Comparison of ENCODE assay signal across 8 cellular contexts in genomic region chr16:24539295-24539849, GRCh38. TPM values are rescaled to one million over a fixed set of nuclear protein-coding genes. Genes with fewer than 3 reads are reported as not detected.
DNase-seq lines count a peak whose midpoint lies in the region; ATAC-seq and TF ChIP-seq lines count a peak whose summit lies in the region.

Gene RBBP6, plus strand, starts transcription at chr16:24539566. Its CDS starts 1,061 bp downstream, at chr16:24540627.

- peak within 1 kb of the TSS; percentile 98 to 100 (median 100) for H3K27ac Mint-ChIP-seq in CD4-positive, CD25-positive, alpha-beta regulatory T cell

- peak within 1 kb of the TSS; percentile 99 for H3K4me3 ChIP-seq in CD4-positive, CD25-positive, alpha-beta regulatory T cell (ENCODE audit: low read depth, low read length)
- peak within 1 kb of the TSS; percentile 74 to 91 (median 82) for H3K4me3 ChIP-seq in right lobe of liver

- peak; percentile 91 to 93 for ATAC-seq in CD4-positive, CD25-positive, alpha-beta regulatory T cell (ENCODE audit: low read depth in 2 of 2)
- ATAC-seq in GM19395 (IDR thresholded peaks at IDR 0.05; ENCODE audit: unreplicated experiment), result peak; percentile 87
- peak; percentile 89 for ATAC-seq in HG03565 (IDR thresholded peaks at IDR 0.05; ENCODE audit: unreplicated experiment)
- peak; percentile 88 to 97 (median 94) for ATAC-seq in right lobe of liver

- H3K4me3 Mint-ChIP-seq in CD4-positive, CD25-positive, alpha-beta regulatory T cell, result peak within 1 kb of the TSS; percentile 96 to 100 (median 99)

- peaks cover 19 to 43% (median 31%) of the 10 kb centered on the region in 4 donors for H3K4me1 Mint-ChIP-seq in CD4-positive, CD25-positive, alpha-beta regulatory T cell

- peak within 1 kb of the TSS; percentile 98 for H3K27ac ChIP-seq in CD4-positive, CD25-positive, alpha-beta regulatory T cell (ENCODE audit: insufficient read depth, low read length, poor library complexity, severe bottlenecking)
- H3K27ac ChIP-seq in right lobe of liver, result peak within 1 kb of the TSS; percentile 100

- H3K36me3 ChIP-seq in CD4-positive, CD25-positive, alpha-beta regulatory T cell (ENCODE audit: control insufficient read depth, insufficient read depth, low read length), result no peaks in the 10 kb centered on the region
- no peaks in the 10 kb centered on the region for H3K36me3 ChIP-seq in right lobe of liver

- TF ChIP-seq POLR2A in right lobe of liver (IDR thresholded peaks at IDR 0.05), result peak; percentile 100

- DNase-seq in CD4-positive, CD25-positive, alpha-beta regulatory T cell, result peak; percentile 90 to 97 (median 95)
- DNase-seq in NCI-H774 (lab: John Stamatoyannopoulos, UW) (peak; percentile 94), dermis microvascular lymphatic vessel endothelial cell (ENCODE audit: low read depth in 2 of 2) (peak; percentile 96 to 98), right lobe of liver (peak; percentile 96 to 97 (median 97))
- DNase-seq in activated CD4-positive, alpha-beta T cell treated with anti-CD3 and anti-CD28 coated beads, Interleukin-2, amount 50 U/mL, for 48 hours, result peak; percentile 90 to 91
- peak; percentile 91 to 92 for DNase-seq in stimulated activated CD4-positive, alpha-beta T cell treated with anti-CD3 and anti-CD28 coated beads, Interleukin-4, amount 100 ng/mL, for 4 hours

- intact Hi-C loops in right lobe of liver (cut with DNase I), result no loop called here

- H3K9me3 ChIP-seq in CD4-positive, CD25-positive, alpha-beta regulatory T cell (ENCODE audit: control insufficient read depth in 2 of 2, low read length in 2 of 2), result no peaks in the 10 kb centered on the region
- no peaks in the 10 kb centered on the region for H3K9me3 ChIP-seq in right lobe of liver

- H3K27me3 Mint-ChIP-seq in CD4-positive, CD25-positive, alpha-beta regulatory T cell, result peaks cover 11% of the 10 kb centered on the region

- 0% methylated on average over 41 of the region's 68 CpGs for WGBS in right lobe of liver (ENCODE audit: insufficient coverage, low coverage, low lambda C conversion rate, missing lambda C conversion rate)

- no peaks in the 10 kb centered on the region for H3K27me3 ChIP-seq in CD4-positive, CD25-positive, alpha-beta regulatory T cell (ENCODE audit: control insufficient read depth, insufficient read depth, low read length)
- no peaks in the 10 kb centered on the region for H3K27me3 ChIP-seq in right lobe of liver

- H3K4me1 ChIP-seq in CD4-positive, CD25-positive, alpha-beta regulatory T cell (ENCODE audit: control insufficient read depth, insufficient read depth, low read length, poor library complexity, severe bottlenecking), result peaks cover 33% of the 10 kb centered on the region
- peaks cover 0 to 46% (median 2%) of the 10 kb centered on the region in 4 donors for H3K4me1 ChIP-seq in right lobe of liver

- H3K9me3 Mint-ChIP-seq in CD4-positive, CD25-positive, alpha-beta regulatory T cell, result peaks cover 0 to 2% (median 0%) of the 10 kb centered on the region in 7 donors

- peaks cover 11% of the 10 kb centered on the region for H3K36me3 Mint-ChIP-seq in CD4-positive, CD25-positive, alpha-beta regulatory T cell

- peak in 2 of 4 donors; percentile 29 to 46 for TF ChIP-seq CTCF in right lobe of liver (IDR thresholded peaks at IDR 0.05)

RNA-seq across cellular contexts. Expression of gene RBBP6, which starts in this region (rescaled TPM):
- 158 TPM for total RNA-seq in CD4-positive, CD25-positive, alpha-beta regulatory T cell
- 10 to 100 TPM; 16.6 to 23.3 (median 19.2) TPM for polyA plus RNA-seq in CD4-positive, CD25-positive, alpha-beta regulatory T cell
- 9.5 and 16.8 TPM in 2 replicates for total RNA-seq in dermis microvascular lymphatic vessel endothelial cell
- 10 to 100 TPM; 16.0 to 24.8 (median 20.1) TPM for total RNA-seq in right lobe of liver

Comparison
In these comparisons a context has a peak if more than half of its experiments do, and no peak if none do; other contexts are left out.
1. Peak in every context shown above with its lines: DNase-seq, ATAC-seq, H3K4me3 ChIP-seq and H3K27ac ChIP-seq.